ENCODE assay signal across 14 cellular contexts in genomic region chr4:10077492-10078335, GRCh38. TPM values are rescaled to one million over a fixed set of nuclear protein-coding genes. Genes with fewer than 3 reads are reported as not detected.
DNase-seq lines count a peak whose midpoint lies in the region; ATAC-seq, FAIRE-seq and TF ChIP-seq lines count a peak whose summit lies in the region.
"Had no signal": no experiment of that assay in that cellular context is flagged by ENCODE, and none has a peak within 500 bp of the region (broad histone marks: within the 10 kb centered on the region; RNA-seq: fewer than 3 reads in every experiment).

No MANE protein-coding gene starts in this region.

- peaks cover 11% of the 10 kb centered on the region for H3K4me1 Mint-ChIP-seq in activated CD4-positive, alpha-beta memory T cell treated with anti-CD3 and anti-CD28 coated beads for 36 hours (ENCODE audit: low read depth)
- no peaks in the 10 kb centered on the region for H3K4me1 Mint-ChIP-seq in activated CD4-positive, alpha-beta memory T cell treated with anti-CD3 and anti-CD28 coated beads, Interleukin-2, amount 10 ng/mL, durations not matched to agents 7 days and 5 days
- H3K4me1 Mint-ChIP-seq in activated naive CD8-positive, alpha-beta T cell treated with anti-CD3 and anti-CD28 coated beads, Interleukin-2, amount 10 ng/mL, durations not matched to agents 7 days and 5 days, result no peaks in the 10 kb centered on the region
- peaks cover 6% of the 10 kb centered on the region for H3K4me1 Mint-ChIP-seq in stimulated activated effector memory CD8-positive, alpha-beta T cell treated with anti-CD3 and anti-CD28 coated beads, Interleukin-12 subunit alpha, Interleukin-12 subunit beta, amount 100 ng/mL, for 72 hours

- no peak overlapping the region for H3K4me3 ChIP-seq in right cardiac atrium (ENCODE audit: low read length)
- H3K4me3 ChIP-seq: A549 had no signal

- peak; percentile 8 for DNase-seq in activated CD4-positive, alpha-beta memory T cell treated with anti-CD3 and anti-CD28 coated beads for 36 hours
- no peak for DNase-seq in activated CD4-positive, alpha-beta memory T cell treated with anti-CD3 and anti-CD28 coated beads, Interleukin-2, amount 10 ng/mL, durations not matched to agents 7 days and 5 days
- peak; percentile 26 for DNase-seq in activated naive CD8-positive, alpha-beta T cell treated with anti-CD3 and anti-CD28 coated beads, Interleukin-2, amount 10 ng/mL, durations not matched to agents 7 days and 5 days
- peak; percentile 58 to 79 (median 77) for DNase-seq in right cardiac atrium
- no peak for DNase-seq in stimulated activated effector memory CD8-positive, alpha-beta T cell treated with anti-CD3 and anti-CD28 coated beads, Interleukin-12 subunit alpha, Interleukin-12 subunit beta, amount 100 ng/mL, for 72 hours (ENCODE audit: low spot score in 2 of 2)
- no peak for DNase-seq in H54 (ENCODE audit: insufficient read length, low spot score)
- DNase-seq: DMS79; NCI-H226; stimulated activated CD4-positive, alpha-beta T cell treated with anti-CD3 and anti-CD28 coated beads, Interleukin-4, amount 100 ng/mL, for 1 hour had no signal

- H3K4me3 Mint-ChIP-seq in activated CD4-positive, alpha-beta memory T cell treated with anti-CD3 and anti-CD28 coated beads for 36 hours, result no peak overlapping the region
- no peak overlapping the region for H3K4me3 Mint-ChIP-seq in activated CD4-positive, alpha-beta memory T cell treated with anti-CD3 and anti-CD28 coated beads, Interleukin-2, amount 10 ng/mL, durations not matched to agents 7 days and 5 days
- H3K4me3 Mint-ChIP-seq in activated naive CD8-positive, alpha-beta T cell treated with anti-CD3 and anti-CD28 coated beads, Interleukin-2, amount 10 ng/mL, durations not matched to agents 7 days and 5 days, result no peak overlapping the region
- no peak overlapping the region for H3K4me3 Mint-ChIP-seq in stimulated activated effector memory CD8-positive, alpha-beta T cell treated with anti-CD3 and anti-CD28 coated beads, Interleukin-12 subunit alpha, Interleukin-12 subunit beta, amount 100 ng/mL, for 72 hours

- H3K27me3 ChIP-seq in right cardiac atrium (ENCODE audit: control insufficient read depth, insufficient read depth), result no peaks in the 10 kb centered on the region

- 66% methylated on average over 38 of the region's 38 CpGs for WGBS in right cardiac atrium

- peaks cover 3% of the 10 kb centered on the region for H3K4me1 ChIP-seq in right cardiac atrium (ENCODE audit: control insufficient read depth, insufficient read depth, low read length)
- H3K4me1 ChIP-seq: A549 had no signal

- H3K9me3 ChIP-seq in right cardiac atrium (ENCODE audit: control insufficient read depth, low read length), result no peaks in the 10 kb centered on the region
- H3K9me3 ChIP-seq: A549 had no signal

- no peaks in the 10 kb centered on the region for H3K27me3 Mint-ChIP-seq in activated CD4-positive, alpha-beta memory T cell treated with anti-CD3 and anti-CD28 coated beads for 36 hours
- no peaks in the 10 kb centered on the region for H3K27me3 Mint-ChIP-seq in activated CD4-positive, alpha-beta memory T cell treated with anti-CD3 and anti-CD28 coated beads, Interleukin-2, amount 10 ng/mL, durations not matched to agents 7 days and 5 days
- no peaks in the 10 kb centered on the region for H3K27me3 Mint-ChIP-seq in activated naive CD8-positive, alpha-beta T cell treated with anti-CD3 and anti-CD28 coated beads, Interleukin-2, amount 10 ng/mL, durations not matched to agents 7 days and 5 days

- CTCF ChIA-PET in activated CD4-positive, alpha-beta memory T cell treated with anti-CD3 and anti-CD28 coated beads for 36 hours (lab: Charles Lee), result no interaction called here
- CTCF ChIA-PET in activated CD4-positive, alpha-beta memory T cell treated with anti-CD3 and anti-CD28 coated beads, Interleukin-2, amount 10 ng/mL, durations not matched to agents 7 days and 5 days (lab: Charles Lee), result interaction anchor here (1.0 kb wide), 1 partner anchor 12 kb away, joined by 3 read pairs; no protein-coding TSS in a partner anchor

- H3K36me3 Mint-ChIP-seq in activated CD4-positive, alpha-beta memory T cell treated with anti-CD3 and anti-CD28 coated beads for 36 hours, result peaks cover 70% of the 10 kb centered on the region
- peaks cover 84% of the 10 kb centered on the region for H3K36me3 Mint-ChIP-seq in activated CD4-positive, alpha-beta memory T cell treated with anti-CD3 and anti-CD28 coated beads, Interleukin-2, amount 10 ng/mL, durations not matched to agents 7 days and 5 days (ENCODE audit: low read depth)
- H3K36me3 Mint-ChIP-seq in activated naive CD8-positive, alpha-beta T cell treated with anti-CD3 and anti-CD28 coated beads, Interleukin-2, amount 10 ng/mL, durations not matched to agents 7 days and 5 days, result peaks cover 23% of the 10 kb centered on the region
- peaks cover 100% of the 10 kb centered on the region for H3K36me3 Mint-ChIP-seq in stimulated activated effector memory CD8-positive, alpha-beta T cell treated with anti-CD3 and anti-CD28 coated beads, Interleukin-12 subunit alpha, Interleukin-12 subunit beta, amount 100 ng/mL, for 72 hours

- H3K9me3 Mint-ChIP-seq in activated CD4-positive, alpha-beta memory T cell treated with anti-CD3 and anti-CD28 coated beads for 36 hours, result no peaks in the 10 kb centered on the region
- no peaks in the 10 kb centered on the region for H3K9me3 Mint-ChIP-seq in activated CD4-positive, alpha-beta memory T cell treated with anti-CD3 and anti-CD28 coated beads, Interleukin-2, amount 10 ng/mL, durations not matched to agents 7 days and 5 days
- H3K9me3 Mint-ChIP-seq in activated naive CD8-positive, alpha-beta T cell treated with anti-CD3 and anti-CD28 coated beads, Interleukin-2, amount 10 ng/mL, durations not matched to agents 7 days and 5 days, result no peaks in the 10 kb centered on the region
- no peaks in the 10 kb centered on the region for H3K9me3 Mint-ChIP-seq in stimulated activated effector memory CD8-positive, alpha-beta T cell treated with anti-CD3 and anti-CD28 coated beads, Interleukin-12 subunit alpha, Interleukin-12 subunit beta, amount 100 ng/mL, for 72 hours

- no peak for TF ChIP-seq POLR2A in H54 (IDR thresholded peaks at IDR 0.05; ENCODE audit: low read depth, low read length)

- no peak for ATAC-seq in activated naive CD8-positive, alpha-beta T cell treated with anti-CD3 and anti-CD28 coated beads, Interleukin-2, amount 10 ng/mL, durations not matched to agents 7 days and 5 days (ENCODE audit: low read depth)
- ATAC-seq in right cardiac atrium (peak; percentile 38 to 74), HG02610 (IDR thresholded peaks at IDR 0.05; ENCODE audit: unreplicated experiment) (no peak), HG02759 (IDR thresholded peaks at IDR 0.05; ENCODE audit: unreplicated experiment) (no peak)
- no peak for ATAC-seq in stimulated activated effector memory CD8-positive, alpha-beta T cell treated with anti-CD3 and anti-CD28 coated beads, Interleukin-12 subunit alpha, Interleukin-12 subunit beta, amount 100 ng/mL, for 72 hours
- ATAC-seq: Panc1 had no signal

- intact Hi-C loops in activated CD4-positive, alpha-beta memory T cell treated with anti-CD3 and anti-CD28 coated beads for 36 hours (cut with micrococcal nuclease), result no loop called here
- intact Hi-C loops in right cardiac atrium (cut with DNase I), result no loop called here

- no peak overlapping the region for H3K27ac ChIP-seq in right cardiac atrium (ENCODE audit: low read length)
- H3K27ac ChIP-seq: A549 had no signal

- peak overlapping the region; percentile 38 for H3K27ac Mint-ChIP-seq in activated CD4-positive, alpha-beta memory T cell treated with anti-CD3 and anti-CD28 coated beads for 36 hours
- H3K27ac Mint-ChIP-seq in activated CD4-positive, alpha-beta memory T cell treated with anti-CD3 and anti-CD28 coated beads, Interleukin-2, amount 10 ng/mL, durations not matched to agents 7 days and 5 days, result no peak overlapping the region
- H3K27ac Mint-ChIP-seq in activated naive CD8-positive, alpha-beta T cell treated with anti-CD3 and anti-CD28 coated beads, Interleukin-2, amount 10 ng/mL, durations not matched to agents 7 days and 5 days, result no peak overlapping the region
- H3K27ac Mint-ChIP-seq in stimulated activated effector memory CD8-positive, alpha-beta T cell treated with anti-CD3 and anti-CD28 coated beads, Interleukin-12 subunit alpha, Interleukin-12 subunit beta, amount 100 ng/mL, for 72 hours, result peak overlapping the region; percentile 75

- POLR2A ChIA-PET in activated CD4-positive, alpha-beta memory T cell treated with anti-CD3 and anti-CD28 coated beads for 36 hours (lab: Charles Lee), result no interaction called here
- POLR2A ChIA-PET in activated CD4-positive, alpha-beta memory T cell treated with anti-CD3 and anti-CD28 coated beads, Interleukin-2, amount 10 ng/mL, durations not matched to agents 7 days and 5 days (lab: Charles Lee), result interaction anchor here (0.6 to 1.0 kb wide), 4 partner anchors 9 to 38 kb away, joined by 3 to 4 read pairs (median 3); no protein-coding TSS in a partner anchor
- POLR2A ChIA-PET in activated naive CD8-positive, alpha-beta T cell treated with anti-CD3 and anti-CD28 coated beads, Interleukin-2, amount 10 ng/mL, durations not matched to agents 7 days and 5 days (lab: Charles Lee), result no interaction called here

- FAIRE-seq in H54 (lab: Jason Lieb, UNC), result no peak
- FAIRE-seq: A549, TTC549 had no signal

RNA-seq across cellular contexts. Expression of gene WDR1, which starts 38.9 kb away (rescaled TPM):
- 100 to 1,000 TPM; 351 to 353 TPM for total RNA-seq in activated CD4-positive, alpha-beta memory T cell treated with anti-CD3 and anti-CD28 coated beads for 36 hours
- 100 to 1,000 TPM; 463 to 465 TPM for total RNA-seq in activated CD4-positive, alpha-beta memory T cell treated with anti-CD3 and anti-CD28 coated beads, Interleukin-2, amount 10 ng/mL, durations not matched to agents 7 days and 5 days
- total RNA-seq in activated naive CD8-positive, alpha-beta T cell treated with anti-CD3 and anti-CD28 coated beads, Interleukin-2, amount 10 ng/mL, durations not matched to agents 7 days and 5 days, result 100 to 1,000 TPM; 371 to 372 TPM
- 100 to 1,000 TPM; 181 to 280 (median 218) TPM for total RNA-seq in right cardiac atrium
- 116 TPM for polyA plus RNA-seq in right cardiac atrium

RNA-seq across cellular contexts. Expression of gene SLC2A9, which starts 56.4 kb away (rescaled TPM):
- under 1 TPM; 0.10 to 0.65 TPM for total RNA-seq in activated CD4-positive, alpha-beta memory T cell treated with anti-CD3 and anti-CD28 coated beads for 36 hours
- total RNA-seq in activated CD4-positive, alpha-beta memory T cell treated with anti-CD3 and anti-CD28 coated beads, Interleukin-2, amount 10 ng/mL, durations not matched to agents 7 days and 5 days, result under 1 TPM; 0.55 to 0.83 TPM
- total RNA-seq in activated naive CD8-positive, alpha-beta T cell treated with anti-CD3 and anti-CD28 coated beads, Interleukin-2, amount 10 ng/mL, durations not matched to agents 7 days and 5 days, result 1 to 10 TPM in 1 of 2 experiments, under 1 TPM in 1; 0.77 to 1.6 TPM
- total RNA-seq in right cardiac atrium, result 10 to 100 TPM; 11.3 to 18.7 (median 13.7) TPM
- polyA plus RNA-seq in right cardiac atrium, result 5.1 TPM

Comparison
In these comparisons a context has a peak if more than half of its experiments do, and no peak if none do; other contexts are left out.
1. DNase-seq: peak in activated CD4-positive, alpha-beta memory T cell treated with anti-CD3 and anti-CD28 coated beads for 36 hours (single experiment), activated naive CD8-positive, alpha-beta T cell treated with anti-CD3 and anti-CD28 coated beads, Interleukin-2, amount 10 ng/mL, durations not matched to agents 7 days and 5 days (single experiment) and right cardiac atrium (3 of 3); none in activated CD4-positive, alpha-beta memory T cell treated with anti-CD3 and anti-CD28 coated beads, Interleukin-2, amount 10 ng/mL, durations not matched to agents 7 days and 5 days (single experiment), stimulated activated effector memory CD8-positive, alpha-beta T cell treated with anti-CD3 and anti-CD28 coated beads, Interleukin-12 subunit alpha, Interleukin-12 subunit beta, amount 100 ng/mL, for 72 hours (0 of 2) and H54 (single experiment).
2. H3K27ac Mint-ChIP-seq: peak in activated CD4-positive, alpha-beta memory T cell treated with anti-CD3 and anti-CD28 coated beads for 36 hours (single experiment) and stimulated activated effector memory CD8-positive, alpha-beta T cell treated with anti-CD3 and anti-CD28 coated beads, Interleukin-12 subunit alpha, Interleukin-12 subunit beta, amount 100 ng/mL, for 72 hours (single experiment); none in activated CD4-positive, alpha-beta memory T cell treated with anti-CD3 and anti-CD28 coated beads, Interleukin-2, amount 10 ng/mL, durations not matched to agents 7 days and 5 days (single experiment) and activated naive CD8-positive, alpha-beta T cell treated with anti-CD3 and anti-CD28 coated beads, Interleukin-2, amount 10 ng/mL, durations not matched to agents 7 days and 5 days (single experiment).
3. ATAC-seq: peak in right cardiac atrium (2 of 2); none in activated naive CD8-positive, alpha-beta T cell treated with anti-CD3 and anti-CD28 coated beads, Interleukin-2, amount 10 ng/mL, durations not matched to agents 7 days and 5 days (single experiment), stimulated activated effector memory CD8-positive, alpha-beta T cell treated with anti-CD3 and anti-CD28 coated beads, Interleukin-12 subunit alpha, Interleukin-12 subunit beta, amount 100 ng/mL, for 72 hours (single experiment), HG02610 (single experiment) and HG02759 (single experiment).
4. RNA of gene SLC2A9, which starts 56.4 kb away (total RNA-seq): 11.3 to 18.7 TPM in right cardiac atrium; 0.77 to 1.6 TPM in activated naive CD8-positive, alpha-beta T cell treated with anti-CD3 and anti-CD28 coated beads, Interleukin-2, amount 10 ng/mL, durations not matched to agents 7 days and 5 days, 0.55 to 0.83 TPM in activated CD4-positive, alpha-beta memory T cell treated with anti-CD3 and anti-CD28 coated beads, Interleukin-2, amount 10 ng/mL, durations not matched to agents 7 days and 5 days and 0.10 to 0.65 TPM in activated CD4-positive, alpha-beta memory T cell treated with anti-CD3 and anti-CD28 coated beads for 36 hours; every median in the first group is over 4 times any median in the second.